8 cellular contexts compared by ENCODE assay signal in genomic region chr11:77191823-77192495, GRCh38.
DNase-seq lines count a peak whose midpoint lies in the region; ATAC-seq and TF ChIP-seq lines count a peak whose summit lies in the region.

No MANE protein-coding gene starts in this region.

- peak; percentile 60 for ATAC-seq in GM18867 (IDR thresholded peaks at IDR 0.05; ENCODE audit: unreplicated experiment)
- ATAC-seq in GM18519 (IDR thresholded peaks at IDR 0.05; ENCODE audit: low FRiP score, unreplicated experiment) = no peak

- CTCF ChIA-PET in A673 (lab: Charles Lee) = interaction anchor here (0.8 kb wide), 1 partner anchor 356 kb away, joined by 3 read pairs; no protein-coding TSS in a partner anchor

- no peaks in the 10 kb centered on the region for H3K4me1 ChIP-seq in A673 (ENCODE audit: insufficient read depth, low read length, poor library complexity, severe bottlenecking)

- POLR2A ChIA-PET in A673 (lab: Charles Lee; ENCODE audit: low non-redundant PET) = interaction anchor here (0.7 kb wide), 1 partner anchor 19 kb away, joined by 3 read pairs; no protein-coding TSS in a partner anchor

- TF ChIP-seq CTCF in A673 (conservative IDR thresholded peaks at IDR 0.05; ENCODE audit: low read depth, low read length) = peak; percentile 99

- peak; percentile 84 for DNase-seq in A673 (ENCODE audit: low spot score)
- peak; percentile 90 for DNase-seq in NCI-H774 (lab: John Stamatoyannopoulos, UW)
- DNase-seq in activated T-cell treated with anti-CD3 and anti-CD28 coated beads, Interleukin-2, amount 50 U/mL, for 48 hours = peak; percentile 78 to 80
- peak in 35 of 42 donors; percentile 16 to 68 (median 47) for DNase-seq in head of caudate nucleus
- peak; percentile 76 for DNase-seq in stimulated activated CD4-positive, alpha-beta T cell treated with anti-CD3 and anti-CD28 coated beads, Interleukin-15, amount 100 ng/mL, for 24 hours
- DNase-seq in NCI-H2081 treated with DMSO at 0.1 percent for 48 hours (lab: John Stamatoyannopoulos, UW) = no peak

- H3K36me3 ChIP-seq in A673 (ENCODE audit: insufficient read depth, low read length, poor library complexity, severe bottlenecking) = no peaks in the 10 kb centered on the region

- no peaks in the 10 kb centered on the region for H3K27me3 ChIP-seq in A673 (replicated peaks; ENCODE audit: insufficient read depth, low read depth, low read length, poor library complexity)

- H3K27ac ChIP-seq in A673 (ENCODE audit: low read depth, low read length, poor library complexity, severe bottlenecking) = no peak overlapping the region

- H3K4me3 ChIP-seq in A673 (ENCODE audit: low read depth, low read length, poor library complexity, severe bottlenecking) = peak overlapping the region; percentile 30

- intact Hi-C loops in A673 (cut with micrococcal nuclease; ENCODE audit: unreplicated experiment) = loop anchor here (2.0 kb wide), 1 partner anchor 427 kb away; no protein-coding TSS in a partner anchor
- intact Hi-C loops in head of caudate nucleus (cut with DNase I) = loop anchor here (10.0 kb wide), 1 partner anchor 353 kb away; no protein-coding TSS in a partner anchor

- BruUV-seq in A673 (replicated peaks; lab: Mats Ljungman, UMichigan) = no TSS peak

- no peaks in the 10 kb centered on the region for H3K9me3 ChIP-seq in A673 (ENCODE audit: low read depth, low read length, poor library complexity, severe bottlenecking)
